ENCODE assay signal across 24 cellular contexts in genomic region chr5:153623906-153624765, GRCh38.
DNase-seq lines count a peak whose midpoint lies in the region; ATAC-seq and TF ChIP-seq lines count a peak whose summit lies in the region.
"Had no signal": no experiment of that assay in that cellular context is flagged by ENCODE, and none has a peak within 500 bp of the region (broad histone marks: within the 10 kb centered on the region; RNA-seq: fewer than 3 reads in every experiment).

No MANE protein-coding gene starts in this region.

- H4K91ac ChIP-seq in trophoblast cell (ENCODE audit: low read depth, low read length), result no peak overlapping the region

- dilution Hi-C loops in mammary epithelial cell (cut with HindIII; ENCODE audit: low sequenced_read_pairs), result no loop called here

- H3K4me1 Mint-ChIP-seq in progenitor cell of endocrine pancreas (ENCODE audit: low read depth), result no peaks in the 10 kb centered on the region
- H3K4me1 Mint-ChIP-seq: activated CD4-positive, alpha-beta T cell treated with anti-CD3 and anti-CD28 coated beads, Interleukin-2, amount 10 ng/mL, durations not matched to agents 7 days and 5 days; endodermal cell; stimulated activated naive B cell treated with anti-CD40 and anti-IgM and Interleukin-4, amounts not matched to agents 10 μg/mL and 1 μg/mL and 100 μg/mL, for 72 hours had no signal

- no peak for ATAC-seq in GM21447 (IDR thresholded peaks at IDR 0.05; ENCODE audit: unreplicated experiment)
- ATAC-seq in GM18909 (IDR thresholded peaks at IDR 0.05; ENCODE audit: poor library complexity, unreplicated experiment), result no peak
- ATAC-seq: left ventricle myocardium superior; stimulated activated naive B cell treated with anti-CD40 and anti-IgM and Interleukin-4, amounts not matched to agents 10 μg/mL and 1 μg/mL and 100 μg/mL, for 72 hours had no signal

- H3K4ac ChIP-seq in trophoblast cell (ENCODE audit: low read depth, low read length), result no peak overlapping the region

- in situ Hi-C loops in mammary epithelial cell (cut with MboI; ENCODE audit: low sequenced_read_pairs in 2 of 2), result no loop called here

- no peak overlapping the region for H3K4me3 Mint-ChIP-seq in progenitor cell of endocrine pancreas (ENCODE audit: low read depth)
- H3K4me3 Mint-ChIP-seq: activated CD4-positive, alpha-beta T cell treated with anti-CD3 and anti-CD28 coated beads, Interleukin-2, amount 10 ng/mL, durations not matched to agents 7 days and 5 days; CD4-positive, alpha-beta T cell; endodermal cell; stimulated activated naive B cell treated with anti-CD40 and anti-IgM and Interleukin-4, amounts not matched to agents 10 μg/mL and 1 μg/mL and 100 μg/mL, for 72 hours had no signal

- peaks cover 29% of the 10 kb centered on the region for H3K4me1 ChIP-seq in mammary epithelial cell (ENCODE audit: insufficient read depth, low read length)
- H3K4me1 ChIP-seq in trophoblast cell (ENCODE audit: control insufficient read depth in 1 of 2, insufficient read depth in 2 of 2, low read length in 2 of 2), result peaks cover 0 to 2% of the 10 kb centered on the region in 2 experiments

- H3K27me3 ChIP-seq in mammary epithelial cell (ENCODE audit: insufficient read depth, low read length) (no peaks in the 10 kb centered on the region), trophoblast cell (ENCODE audit: insufficient read depth, low read length) (no peaks in the 10 kb centered on the region)
- H3K27me3 ChIP-seq: neutrophil, right atrium auricular region, tibial artery had no signal

- no peak overlapping the region for H2BK5ac ChIP-seq in trophoblast cell (ENCODE audit: low read depth, low read length, poor library complexity)

- H3K27ac Mint-ChIP-seq in progenitor cell of endocrine pancreas, result no peak overlapping the region
- H3K27ac Mint-ChIP-seq: activated CD4-positive, alpha-beta T cell treated with anti-CD3 and anti-CD28 coated beads, Interleukin-2, amount 10 ng/mL, durations not matched to agents 7 days and 5 days; CD4-positive, alpha-beta T cell; endodermal cell; stimulated activated naive B cell treated with anti-CD40 and anti-IgM and Interleukin-4, amounts not matched to agents 10 μg/mL and 1 μg/mL and 100 μg/mL, for 72 hours had no signal

- H3K4me2 ChIP-seq in mammary epithelial cell (ENCODE audit: insufficient read depth, low read depth, low read length) (no peak overlapping the region), trophoblast cell (ENCODE audit: low read length) (no peak overlapping the region)

- no peak overlapping the region for H2AK5ac ChIP-seq in trophoblast cell (ENCODE audit: low read length)

- no peak overlapping the region for H4K12ac ChIP-seq in trophoblast cell (ENCODE audit: low read depth, low read length)

- intact Hi-C loops in mammary epithelial cell (cut with micrococcal nuclease), result no loop called here

- WGBS in mammary epithelial cell (ENCODE audit: low coverage, missing lambda C conversion rate), result 86% methylated on average over 7 of the region's 7 CpGs
- WGBS in trophoblast cell (ENCODE audit: extremely low coverage, insufficient coverage, insufficient read length), result no CpG with 5 or more reads among the region's 7 CpGs

- H3K9me3 Mint-ChIP-seq in progenitor cell of endocrine pancreas (ENCODE audit: low read depth), result no peaks in the 10 kb centered on the region
- H3K9me3 Mint-ChIP-seq: activated CD4-positive, alpha-beta T cell treated with anti-CD3 and anti-CD28 coated beads, Interleukin-2, amount 10 ng/mL, durations not matched to agents 7 days and 5 days; endodermal cell; stimulated activated naive B cell treated with anti-CD40 and anti-IgM and Interleukin-4, amounts not matched to agents 10 μg/mL and 1 μg/mL and 100 μg/mL, for 72 hours had no signal

- no peak overlapping the region for H2BK12ac ChIP-seq in trophoblast cell (ENCODE audit: low read length)

- H3K27me3 Mint-ChIP-seq in progenitor cell of endocrine pancreas, result peaks cover 3% of the 10 kb centered on the region
- H3K27me3 Mint-ChIP-seq: activated CD4-positive, alpha-beta T cell treated with anti-CD3 and anti-CD28 coated beads, Interleukin-2, amount 10 ng/mL, durations not matched to agents 7 days and 5 days had no signal

- TSS peak; percentile 100 for BruUV-seq in mammary epithelial cell (replicated peaks; lab: Mats Ljungman, UMichigan)

- H3K9ac ChIP-seq in mammary epithelial cell (ENCODE audit: insufficient read depth, low read length) (no peak overlapping the region), trophoblast cell (ENCODE audit: low read length) (no peak overlapping the region)

- H3K36me3 Mint-ChIP-seq in progenitor cell of endocrine pancreas (ENCODE audit: insufficient read depth), result no peaks in the 10 kb centered on the region
- H3K36me3 Mint-ChIP-seq: stimulated activated naive B cell treated with anti-CD40 and anti-IgM and Interleukin-4, amounts not matched to agents 10 μg/mL and 1 μg/mL and 100 μg/mL, for 72 hours had no signal

- no peak overlapping the region for H4K8ac ChIP-seq in trophoblast cell (ENCODE audit: low read depth, low read length)

- no peak overlapping the region for H2BK120ac ChIP-seq in trophoblast cell (ENCODE audit: insufficient read depth, low read length, poor library complexity)

- H4K20me1 ChIP-seq in mammary epithelial cell (ENCODE audit: insufficient read depth, low read length), result no peaks in the 10 kb centered on the region

- H3K18ac ChIP-seq in trophoblast cell (ENCODE audit: low read length), result no peak overlapping the region

- peak; percentile 16 for DNase-seq in AG10803 (ENCODE audit: low read depth)
- peak; percentile 79 for DNase-seq in M059J (ENCODE audit: low read depth)
- DNase-seq in mammary epithelial cell, result peak; percentile 35
- DNase-seq in iris pigment epithelial cell (ENCODE audit: low read depth), result peak; percentile 34
- DNase-seq in trophoblast cell, result no peak
- DNase-seq in progenitor cell of endocrine pancreas (ENCODE audit: low spot score, unreplicated experiment), result no peak
- DNase-seq: activated CD4-positive, alpha-beta T cell treated with anti-CD3 and anti-CD28 coated beads, Interleukin-2, amount 10 ng/mL, durations not matched to agents 7 days and 5 days; activated CD8-positive, alpha-beta memory T cell treated with anti-CD3 and anti-CD28 coated beads, Interleukin-2, amount 50 U/mL, for 48 hours; activated gamma-delta T cell treated with Interleukin-2 at 50 U/mL for 16 hours; amniotic stem cell; CD4-positive, alpha-beta T cell; endodermal cell; left ventricle myocardium superior; NCI-H187 treated with DMSO at 0.1 percent for 48 hours; NCI-H345; RPMI8226; stimulated activated CD4-positive, alpha-beta T cell treated with anti-CD3 and anti-CD28 coated beads, Interleukin-15, amount 100 ng/mL, for 24 hours; stimulated activated naive B cell treated with anti-CD40 and anti-IgM and Interleukin-4, amounts not matched to agents 10 μg/mL and 1 μg/mL and 100 μg/mL, for 72 hours; SW 1271; tibial artery had no signal

- no peaks in the 10 kb centered on the region for H3K79me2 ChIP-seq in mammary epithelial cell (ENCODE audit: insufficient read depth, low read length)
- H3K79me2 ChIP-seq in trophoblast cell (ENCODE audit: control insufficient read depth, insufficient read depth, low read length, poor library complexity), result no peaks in the 10 kb centered on the region

- H3K4me3 ChIP-seq in AG10803 (ENCODE audit: low read length) (no peak overlapping the region), mammary epithelial cell (replicated peaks in 1 of 3; ENCODE audit: insufficient read depth in 1 of 3, low read depth in 2 of 3, low read length in 3 of 3) (no peak overlapping the region), trophoblast cell (ENCODE audit: low read depth, low read length) (no peak overlapping the region)
- H3K4me3 ChIP-seq: right atrium auricular region, tibial artery had no signal

- no peak overlapping the region for H3K14ac ChIP-seq in trophoblast cell (ENCODE audit: low read length)

- H3K23ac ChIP-seq in trophoblast cell (ENCODE audit: low read length), result no peak overlapping the region

- TF ChIP-seq CTCF in AG10803 (conservative IDR thresholded peaks at IDR 0.05; ENCODE audit: low read length) (no peak), mammary epithelial cell (conservative IDR thresholded peaks at IDR 0.05 in 1 of 2, IDR thresholded peaks at IDR 0.05 in 1 of 2; ENCODE audit: extremely low read depth in 1 of 2, insufficient read depth in 1 of 2, low read depth in 1 of 2, low read length in 2 of 2) (no peak), progenitor cell of endocrine pancreas (IDR thresholded peaks at IDR 0.05; ENCODE audit: unreplicated experiment) (no peak)

- H2AFZ ChIP-seq in mammary epithelial cell (ENCODE audit: low read depth, low read length) (no peak overlapping the region), trophoblast cell (ENCODE audit: insufficient read depth, low read length, poor library complexity) (no peak overlapping the region)

- CTCF ChIA-PET in mammary epithelial cell (lab: Charles Lee; ENCODE audit: low non-redundant PET), result interaction anchor here (0.7 kb wide), 1 partner anchor 1353 kb away, joined by 4 read pairs; no protein-coding TSS in a partner anchor

- H3K27ac ChIP-seq in mammary epithelial cell (ENCODE audit: insufficient read depth, low read depth, low read length), result no peak overlapping the region
- H3K27ac ChIP-seq in trophoblast cell (ENCODE audit: low read depth, low read length), result no peak overlapping the region
- H3K27ac ChIP-seq: neutrophil, right atrium auricular region, tibial artery had no signal

- no peaks in the 10 kb centered on the region for H3K79me1 ChIP-seq in trophoblast cell (ENCODE audit: low read length)

- H3K36me3 ChIP-seq in mammary epithelial cell (ENCODE audit: insufficient read depth, low read length) (no peaks in the 10 kb centered on the region), trophoblast cell (ENCODE audit: control insufficient read depth in 1 of 2, insufficient read depth in 2 of 2, low read length in 2 of 2) (no peaks in the 10 kb centered on the region)
- H3K36me3 ChIP-seq: neutrophil, right atrium auricular region, tibial artery had no signal

- no peaks in the 10 kb centered on the region for H3K9me3 ChIP-seq in mammary epithelial cell (replicated peaks; ENCODE audit: insufficient read depth, low read length)
- H3K9me3 ChIP-seq in trophoblast cell (ENCODE audit: insufficient read depth, low read depth, low read length), result no peaks in the 10 kb centered on the region
- H3K9me3 ChIP-seq: neutrophil, right atrium auricular region, tibial artery had no signal

Comparison
In these comparisons a context has a peak if more than half of its experiments do, and no peak if none do; other contexts are left out.
1. DNase-seq: peak in AG10803 (single experiment), M059J (single experiment), mammary epithelial cell (single experiment) and iris pigment epithelial cell (single experiment); none in trophoblast cell (0 of 2) and progenitor cell of endocrine pancreas (single experiment).